In the genomic region with DNA sequence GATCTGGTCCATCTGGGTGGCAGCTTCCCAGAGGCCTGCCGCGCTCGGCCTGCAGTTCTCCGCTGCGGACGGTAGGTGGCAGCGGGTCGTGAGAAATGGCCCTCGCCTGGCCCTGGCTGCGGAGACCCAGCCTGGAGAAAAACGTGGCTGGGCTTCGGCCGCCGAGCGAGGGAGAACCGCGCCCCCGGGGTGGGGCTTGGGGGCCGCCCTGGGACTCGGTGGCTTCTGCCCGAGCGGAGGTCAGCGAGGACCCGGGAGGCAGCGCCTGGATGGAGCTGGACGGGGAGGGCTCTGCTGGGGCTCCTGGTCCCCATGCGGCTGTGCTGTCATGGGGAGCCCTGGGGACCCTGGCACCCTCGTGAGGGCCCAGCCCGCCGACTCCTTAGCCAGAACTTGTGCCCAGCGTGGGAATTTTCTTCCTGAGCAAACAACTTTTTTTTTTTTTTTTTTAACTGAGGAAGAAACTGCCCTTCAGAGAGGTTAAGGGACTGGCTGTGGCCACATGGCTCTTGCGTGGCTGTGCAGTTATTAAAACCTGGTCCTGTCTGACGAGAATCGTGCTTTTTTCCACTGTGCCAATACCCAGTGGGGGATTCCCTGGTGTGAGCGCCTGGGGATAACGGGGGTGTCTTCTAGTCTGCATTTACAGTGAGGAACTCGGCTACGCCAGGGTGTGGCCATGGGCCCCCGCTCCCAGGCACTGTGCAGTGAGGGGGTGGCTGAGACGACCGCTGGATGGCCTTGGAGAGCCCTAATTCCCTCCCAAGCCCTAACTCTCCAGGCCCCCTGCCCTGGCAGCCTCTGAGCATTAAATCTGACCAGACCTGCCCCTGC, we compare ENCODE assay signal across 8 cellular contexts.
A peak's percentile ranks its signal among the peaks of the same experiment; 100 is the strongest.
DNase-seq lines count a peak whose midpoint lies in the region; TF ChIP-seq lines count a peak whose summit lies in the region.

No MANE protein-coding gene starts in this region.

- WGBS in suprapubic skin: 2% methylated on average over 17 of the region's 41 CpGs

- peak; percentile 84 to 99 for TF ChIP-seq CTCF in suprapubic skin (IDR thresholded peaks at IDR 0.05)

- H3K4me3 Mint-ChIP-seq in activated naive CD4-positive, alpha-beta T cell treated with anti-CD3 and anti-CD28 coated beads for 36 hours: no peak overlapping the region

- no peaks in the 10 kb centered on the region for H3K9me3 Mint-ChIP-seq in activated naive CD4-positive, alpha-beta T cell treated with anti-CD3 and anti-CD28 coated beads for 36 hours

- no peak for TF ChIP-seq POLR2A in suprapubic skin (IDR thresholded peaks at IDR 0.05)

- CTCF ChIA-PET in activated naive CD4-positive, alpha-beta T cell treated with anti-CD3 and anti-CD28 coated beads for 36 hours (lab: Charles Lee): interaction anchor here (0.6 to 1.1 kb wide), 6 partner anchors 18 to 207 kb away, joined by 3 read pairs; no protein-coding TSS in a partner anchor

- no peaks in the 10 kb centered on the region for H3K9me3 ChIP-seq in suprapubic skin

- intact Hi-C loops in activated naive CD4-positive, alpha-beta T cell treated with anti-CD3 and anti-CD28 coated beads for 36 hours (cut with micrococcal nuclease): loop anchor here (1.0 kb wide), 2 partner anchors 956 to 963 kb away; no protein-coding TSS in a partner anchor

- H3K36me3 ChIP-seq in suprapubic skin: no peaks in the 10 kb centered on the region

- peaks cover 4% of the 10 kb centered on the region for H3K4me1 Mint-ChIP-seq in activated naive CD4-positive, alpha-beta T cell treated with anti-CD3 and anti-CD28 coated beads for 36 hours (ENCODE audit: low read depth)

- TF ChIP-seq EP300 in suprapubic skin (IDR thresholded peaks at IDR 0.05): no peak

- peaks cover 22% of the 10 kb centered on the region for H3K27me3 Mint-ChIP-seq in activated naive CD4-positive, alpha-beta T cell treated with anti-CD3 and anti-CD28 coated beads for 36 hours (ENCODE audit: low read depth)

- no peak overlapping the region for H3K27ac ChIP-seq in suprapubic skin

- H3K27ac Mint-ChIP-seq in activated naive CD4-positive, alpha-beta T cell treated with anti-CD3 and anti-CD28 coated beads for 36 hours: no peak overlapping the region

- DNase-seq in ELR (ENCODE audit: low read depth): peak; percentile 85
- peak; percentile 69 for DNase-seq in GOT3 (lab: John Stamatoyannopoulos, UW)
- DNase-seq in LHCN-M2 (ENCODE audit: low read depth): peak; percentile 83
- DNase-seq in SHP77 treated with DMSO at 0.1 percent for 48 hours (lab: John Stamatoyannopoulos, UW): peak; percentile 47
- peak; percentile 78 for DNase-seq in activated naive CD4-positive, alpha-beta T cell treated with anti-CD3 and anti-CD28 coated beads for 36 hours
- peak; percentile 75 for DNase-seq in germinal center (ENCODE audit: low spot score)
- peak in 55 of 56 donors; percentile 17 to 95 (median 79) for DNase-seq in nucleus accumbens (lab: John Stamatoyannopoulos, UW)
- peak; percentile 93 for DNase-seq in suprapubic skin (ENCODE audit: low spot score in 2 of 2)

- H3K4me1 ChIP-seq in suprapubic skin: peaks cover 13% of the 10 kb centered on the region

- H3K36me3 Mint-ChIP-seq in activated naive CD4-positive, alpha-beta T cell treated with anti-CD3 and anti-CD28 coated beads for 36 hours (ENCODE audit: low read depth): no peaks in the 10 kb centered on the region

- H3K27me3 ChIP-seq in suprapubic skin: no peaks in the 10 kb centered on the region

- peak overlapping the region; percentile 48 for H3K4me3 ChIP-seq in suprapubic skin
